In the genomic region with DNA sequence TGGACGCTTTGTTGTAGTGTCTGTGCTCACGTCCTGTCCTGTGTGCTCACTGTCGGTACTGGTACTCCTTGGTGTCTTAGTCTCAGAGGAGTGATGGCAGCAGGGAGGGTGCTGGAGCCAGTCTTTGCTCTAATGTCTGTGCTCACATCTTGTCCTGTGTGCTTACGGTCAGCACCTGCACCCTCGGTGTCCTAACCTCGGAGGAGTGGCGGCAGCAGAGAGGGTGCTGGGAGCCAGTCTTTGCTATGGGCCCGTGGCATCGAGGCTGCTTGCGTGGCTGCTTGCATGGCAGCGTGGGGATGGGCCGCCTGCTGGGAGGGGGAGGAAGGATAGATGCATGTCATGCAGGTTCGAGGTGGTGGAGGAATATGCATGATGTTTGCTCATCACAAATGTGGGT, we compare ENCODE assay signal across 26 cellular contexts.
"Had no signal": no experiment of that assay in that cellular context is flagged by ENCODE, and none has a peak within 500 bp of the region (broad histone marks: within the 10 kb centered on the region; RNA-seq: fewer than 3 reads in every experiment).

No MANE protein-coding gene starts in this region.

- FAIRE-seq: HTR-8/SVneo, K562, RCC 7860 had no signal

- H3K4me1 ChIP-seq: SJSA1 had no signal

- H3K27me3 Mint-ChIP-seq: IgD-negative memory B cell had no signal

- H3K4me3 ChIP-seq: K562, SJSA1, SK-N-MC had no signal

- DNase-seq: Kasumi-1, MM.1S, NCI-H1105, NCI-H1417, NCI-H146, NCI-H1694 treated with DMSO at 0.1 percent for 48 hours, NCI-H1930, NCI-H2081, NCI-H2171, NCI-H226, NCI-H446, NCI-H510A, NCI-H524 treated with DMSO at 0.1 percent for 48 hours, NCI-H69, NCI-H774, Right ventricle myocardium superior, RPMI8226, SIG-M5 had no signal

- H3K4me3 Mint-ChIP-seq: IgD-negative memory B cell had no signal

- H3K9me3 ChIP-seq: SJSA1 had no signal

- H3K27ac Mint-ChIP-seq: IgD-negative memory B cell had no signal

- H3K27ac ChIP-seq: HL-60, KMS-11, SJSA1, SK-N-MC had no signal

- H3K4me1 Mint-ChIP-seq: IgD-negative memory B cell had no signal

- ATAC-seq: K562 had no signal

- H3K27me3 ChIP-seq: SJSA1 had no signal

- H3K9me3 Mint-ChIP-seq: IgD-negative memory B cell had no signal

- H3K9ac ChIP-seq: KMS-11 had no signal
